1 cellular context compared by ENCODE assay signal in genomic region chr7:129845178-129845971, GRCh38.
A peak's percentile ranks its signal among the peaks of the same experiment; 100 is the strongest.
TF ChIP-seq lines count a peak whose summit lies in the region.

No MANE protein-coding gene starts in this region.

TF ChIP-seq in K562, 482 proteins besides CTCF, POLR2A, EP300 and RAD21 (continued from another document and continues in another):
- no peak for TF ChIP-seq SNAPC5 (CRISPR knock-in tag; IDR thresholded peaks at IDR 0.05)
- no peak for TF ChIP-seq HEY1 (CRISPR knock-in tag; IDR thresholded peaks at IDR 0.05; ENCODE audit: borderline replicate concordance)
- TF ChIP-seq TBL1XR1 (IDR thresholded peaks at IDR 0.05; ENCODE audit: low read length in 2 of 2): no peak
- no peak for TF ChIP-seq ZNF12 (CRISPR knock-in tag; IDR thresholded peaks at IDR 0.05)
- no peak for TF ChIP-seq ZNF57 (CRISPR knock-in tag; IDR thresholded peaks at IDR 0.05)
- TF ChIP-seq KLF6 (CRISPR knock-in tag; IDR thresholded peaks at IDR 0.05; ENCODE audit: borderline replicate concordance): no peak
- no peak for TF ChIP-seq TFAM (CRISPR knock-in tag; conservative IDR thresholded peaks at IDR 0.05)
- no peak for TF ChIP-seq XRCC4 (IDR thresholded peaks at IDR 0.05; ENCODE audit: extremely low read depth, insufficient read depth, insufficient read length)
- TF ChIP-seq CHD1 (IDR thresholded peaks at IDR 0.05; ENCODE audit: low read length): no peak
- TF ChIP-seq, protein P1, sequence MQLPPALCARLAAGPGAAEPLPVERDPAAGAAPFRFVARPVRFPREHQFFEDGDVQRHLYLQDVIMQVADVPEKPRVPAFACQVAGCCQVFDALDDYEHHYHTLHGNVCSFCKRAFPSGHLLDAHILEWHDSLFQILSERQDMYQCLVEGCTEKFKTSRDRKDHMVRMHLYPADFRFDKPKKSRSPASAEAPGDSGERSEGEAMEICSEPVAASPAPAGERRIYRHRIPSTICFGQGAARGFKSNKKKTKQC (CRISPR knock-in tag; IDR thresholded peaks at IDR 0.05): no peak
- no peak for TF ChIP-seq PTTG1 (tag; IDR thresholded peaks at IDR 0.05; ENCODE audit: low read depth)
- no peak for TF ChIP-seq ZC3H4 (CRISPR knock-in tag; IDR thresholded peaks at IDR 0.05; ENCODE audit: borderline replicate concordance)
- peak; percentile 72; the same call in 1 of the 2 replicates for TF ChIP-seq TCF3 (CRISPR knock-in tag; IDR thresholded peaks at IDR 0.05)
- TF ChIP-seq DPF2 (IDR thresholded peaks at IDR 0.05): peak; percentile 60
- no peak for TF ChIP-seq ZNF239 (CRISPR knock-in tag; IDR thresholded peaks at IDR 0.05)
- TF ChIP-seq SLC30A9 (CRISPR knock-in tag; IDR thresholded peaks at IDR 0.05): no peak
- TF ChIP-seq GTF2F1 (IDR thresholded peaks at IDR 0.05; ENCODE audit: low read depth, low read length): no peak
- TF ChIP-seq MTA2 (IDR thresholded peaks at IDR 0.05; ENCODE audit: low read depth): peak; percentile 43; the same call in 1 of the 2 replicates
- no peak for TF ChIP-seq ZBTB33 (CRISPR knock-in tag; IDR thresholded peaks at IDR 0.05)
- TF ChIP-seq ZNF347 (CRISPR knock-in tag; IDR thresholded peaks at IDR 0.05; ENCODE audit: low read depth): no peak
- TF ChIP-seq CTCFL (IDR thresholded peaks at IDR 0.05; ENCODE audit: borderline replicate concordance, insufficient read depth, low read depth, low read length, poor library complexity, severe bottlenecking): no peak
- TF ChIP-seq SRSF3 (IDR thresholded peaks at IDR 0.05; ENCODE audit: insufficient read depth, low read length): no peak
- TF ChIP-seq, protein P2, sequence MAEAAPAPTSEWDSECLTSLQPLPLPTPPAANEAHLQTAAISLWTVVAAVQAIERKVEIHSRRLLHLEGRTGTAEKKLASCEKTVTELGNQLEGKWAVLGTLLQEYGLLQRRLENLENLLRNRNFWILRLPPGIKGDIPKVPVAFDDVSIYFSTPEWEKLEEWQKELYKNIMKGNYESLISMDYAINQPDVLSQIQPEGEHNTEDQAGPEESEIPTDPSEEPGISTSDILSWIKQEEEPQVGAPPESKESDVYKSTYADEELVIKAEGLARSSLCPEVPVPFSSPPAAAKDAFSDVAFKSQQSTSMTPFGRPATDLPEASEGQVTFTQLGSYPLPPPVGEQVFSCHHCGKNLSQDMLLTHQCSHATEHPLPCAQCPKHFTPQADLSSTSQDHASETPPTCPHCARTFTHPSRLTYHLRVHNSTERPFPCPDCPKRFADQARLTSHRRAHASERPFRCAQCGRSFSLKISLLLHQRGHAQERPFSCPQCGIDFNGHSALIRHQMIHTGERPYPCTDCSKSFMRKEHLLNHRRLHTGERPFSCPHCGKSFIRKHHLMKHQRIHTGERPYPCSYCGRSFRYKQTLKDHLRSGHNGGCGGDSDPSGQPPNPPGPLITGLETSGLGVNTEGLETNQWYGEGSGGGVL (CRISPR knock-in tag; IDR thresholded peaks at IDR 0.05): no peak
- peak; percentile 39 for TF ChIP-seq NFIC (IDR thresholded peaks at IDR 0.05)
- TF ChIP-seq, protein P3, sequence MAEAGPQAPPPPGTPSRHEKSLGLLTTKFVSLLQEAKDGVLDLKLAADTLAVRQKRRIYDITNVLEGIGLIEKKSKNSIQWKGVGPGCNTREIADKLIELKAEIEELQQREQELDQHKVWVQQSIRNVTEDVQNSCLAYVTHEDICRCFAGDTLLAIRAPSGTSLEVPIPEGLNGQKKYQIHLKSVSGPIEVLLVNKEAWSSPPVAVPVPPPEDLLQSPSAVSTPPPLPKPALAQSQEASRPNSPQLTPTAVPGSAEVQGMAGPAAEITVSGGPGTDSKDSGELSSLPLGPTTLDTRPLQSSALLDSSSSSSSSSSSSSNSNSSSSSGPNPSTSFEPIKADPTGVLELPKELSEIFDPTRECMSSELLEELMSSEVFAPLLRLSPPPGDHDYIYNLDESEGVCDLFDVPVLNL (CRISPR knock-in tag; IDR thresholded peaks at IDR 0.05; ENCODE audit: low read depth): no peak
- no peak for TF ChIP-seq FOXO4 (CRISPR knock-in tag; IDR thresholded peaks at IDR 0.05)
- no peak for TF ChIP-seq BMI1 (IDR thresholded peaks at IDR 0.05; ENCODE audit: low read length)
- no peak for TF ChIP-seq HNRNPL (IDR thresholded peaks at IDR 0.05; ENCODE audit: low read depth, low read length)
- no peak for TF ChIP-seq SREBF2 (CRISPR knock-in tag; IDR thresholded peaks at IDR 0.05)
- TF ChIP-seq RBM25 (IDR thresholded peaks at IDR 0.05; ENCODE audit: low read depth, low read length, severe bottlenecking): no peak
- TF ChIP-seq ZNF717 (CRISPR knock-in tag; IDR thresholded peaks at IDR 0.05): no peak
- no peak for TF ChIP-seq NEUROD1 (IDR thresholded peaks at IDR 0.05; ENCODE audit: borderline replicate concordance, low read depth, low read length, partially characterized antibody)
- TF ChIP-seq ESRRA (IDR thresholded peaks at IDR 0.05; ENCODE audit: borderline replicate concordance, low read depth): peak; percentile 89
- no peak for TF ChIP-seq GTF2B (IDR thresholded peaks at IDR 0.05; ENCODE audit: extremely low read depth, insufficient read length)
- no peak for TF ChIP-seq KDM2B (CRISPR knock-in tag; IDR thresholded peaks at IDR 0.05)
- TF ChIP-seq SMARCC2 (IDR thresholded peaks at IDR 0.05; ENCODE audit: low read depth): no peak
- TF ChIP-seq SREBF1 (IDR thresholded peaks at IDR 0.05; ENCODE audit: borderline replicate concordance, low read depth, low read length): no peak
- no peak for TF ChIP-seq RFX7 (CRISPR knock-in tag; IDR thresholded peaks at IDR 0.05)
- no peak for TF ChIP-seq MEF2A (IDR thresholded peaks at IDR 0.05; ENCODE audit: control insufficient read depth, low read depth, low read length)
- TF ChIP-seq ARHGAP35 (IDR thresholded peaks at IDR 0.05; ENCODE audit: partially characterized antibody): no peak
- no peak for TF ChIP-seq MEF2D (tag; conservative IDR thresholded peaks at IDR 0.05; ENCODE audit: low read depth)
- TF ChIP-seq HLTF (IDR thresholded peaks at IDR 0.05): no peak
- no peak for TF ChIP-seq ATF1 (CRISPR knock-in tag; IDR thresholded peaks at IDR 0.05)
- no peak for TF ChIP-seq ATF1 (tag; IDR thresholded peaks at IDR 0.05)
- TF ChIP-seq SRSF9 (IDR thresholded peaks at IDR 0.05; ENCODE audit: borderline replicate concordance, low read depth, low read length): no peak
- TF ChIP-seq HMBOX1 (IDR thresholded peaks at IDR 0.05): peak; percentile 54; the same call in 1 of the 2 replicates
- TF ChIP-seq KAT7 (CRISPR knock-in tag; IDR thresholded peaks at IDR 0.05; ENCODE audit: borderline replicate concordance): no peak
- TF ChIP-seq, protein P4, sequence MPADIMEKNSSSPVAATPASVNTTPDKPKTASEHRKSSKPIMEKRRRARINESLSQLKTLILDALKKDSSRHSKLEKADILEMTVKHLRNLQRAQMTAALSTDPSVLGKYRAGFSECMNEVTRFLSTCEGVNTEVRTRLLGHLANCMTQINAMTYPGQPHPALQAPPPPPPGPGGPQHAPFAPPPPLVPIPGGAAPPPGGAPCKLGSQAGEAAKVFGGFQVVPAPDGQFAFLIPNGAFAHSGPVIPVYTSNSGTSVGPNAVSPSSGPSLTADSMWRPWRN (IDR thresholded peaks at IDR 0.05; ENCODE audit: low read depth): no peak; the same call in 1 of the 2 replicates
- TF ChIP-seq VEZF1 (CRISPR knock-in tag; IDR thresholded peaks at IDR 0.05): no peak
- TF ChIP-seq NR2C2 (CRISPR knock-in tag; IDR thresholded peaks at IDR 0.05): no peak
- TF ChIP-seq NR2C2 (tag; IDR thresholded peaks at IDR 0.05): peak; percentile 64
- TF ChIP-seq FOXM1 (IDR thresholded peaks at IDR 0.05; ENCODE audit: low read depth): no peak
- no peak for TF ChIP-seq FOXM1 (CRISPR knock-in tag; IDR thresholded peaks at IDR 0.05; ENCODE audit: low read depth)
- no peak for TF ChIP-seq YBX1 (IDR thresholded peaks at IDR 0.05)
- no peak for TF ChIP-seq CBX2 (IDR thresholded peaks at IDR 0.05; ENCODE audit: insufficient read depth, low read length, poor library complexity, severe bottlenecking)
- TF ChIP-seq, protein P5, sequence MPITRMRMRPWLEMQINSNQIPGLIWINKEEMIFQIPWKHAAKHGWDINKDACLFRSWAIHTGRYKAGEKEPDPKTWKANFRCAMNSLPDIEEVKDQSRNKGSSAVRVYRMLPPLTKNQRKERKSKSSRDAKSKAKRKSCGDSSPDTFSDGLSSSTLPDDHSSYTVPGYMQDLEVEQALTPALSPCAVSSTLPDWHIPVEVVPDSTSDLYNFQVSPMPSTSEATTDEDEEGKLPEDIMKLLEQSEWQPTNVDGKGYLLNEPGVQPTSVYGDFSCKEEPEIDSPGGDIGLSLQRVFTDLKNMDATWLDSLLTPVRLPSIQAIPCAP (CRISPR knock-in tag; IDR thresholded peaks at IDR 0.05; ENCODE audit: borderline replicate concordance): no peak
- TF ChIP-seq, protein P6, sequence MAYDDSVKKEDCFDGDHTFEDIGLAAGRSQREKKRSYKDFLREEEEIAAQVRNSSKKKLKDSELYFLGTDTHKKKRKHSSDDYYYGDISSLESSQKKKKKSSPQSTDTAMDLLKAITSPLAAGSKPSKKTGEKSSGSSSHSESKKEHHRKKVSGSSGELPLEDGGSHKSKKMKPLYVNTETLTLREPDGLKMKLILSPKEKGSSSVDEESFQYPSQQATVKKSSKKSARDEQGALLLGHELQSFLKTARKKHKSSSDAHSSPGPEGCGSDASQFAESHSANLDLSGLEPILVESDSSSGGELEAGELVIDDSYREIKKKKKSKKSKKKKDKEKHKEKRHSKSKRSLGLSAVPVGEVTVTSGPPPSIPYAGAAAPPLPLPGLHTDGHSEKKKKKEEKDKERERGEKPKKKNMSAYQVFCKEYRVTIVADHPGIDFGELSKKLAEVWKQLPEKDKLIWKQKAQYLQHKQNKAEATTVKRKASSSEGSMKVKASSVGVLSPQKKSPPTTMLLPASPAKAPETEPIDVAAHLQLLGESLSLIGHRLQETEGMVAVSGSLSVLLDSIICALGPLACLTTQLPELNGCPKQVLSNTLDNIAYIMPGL (CRISPR knock-in tag; IDR thresholded peaks at IDR 0.05): no peak
- no peak for TF ChIP-seq TOE1 (IDR thresholded peaks at IDR 0.05; ENCODE audit: borderline replicate concordance)
- 0 out of 2 replicates have a peak, but pooled peaks have one; percentile 56 for TF ChIP-seq TOE1 (CRISPR knock-in tag; IDR thresholded peaks at IDR 0.05; ENCODE audit: borderline replicate concordance, low read depth)
